In genomic region chr16:81447383-81448101, GRCh38 we compare ENCODE assay signal across 8 cellular contexts. TPM values are rescaled to one million over a fixed set of nuclear protein-coding genes. Genes with fewer than 3 reads are reported as not detected.
DNase-seq lines count a peak whose midpoint lies in the region; ATAC-seq and TF ChIP-seq lines count a peak whose summit lies in the region.

No MANE protein-coding gene starts in this region.

- peaks cover 15% of the 10 kb centered on the region for H3K36me3 Mint-ChIP-seq in type B pancreatic cell

- peaks cover 5% of the 10 kb centered on the region for H3K27me3 Mint-ChIP-seq in type B pancreatic cell

- DNase-seq in cardiac muscle cell (ENCODE audit: low read depth in 1 of 2, low spot score in 1 of 2) (peak in 1 of 2 donors; percentile 15), left cardiac atrium (no peak), adipocyte (ENCODE audit: low read depth) (no peak), left kidney (ENCODE audit: low read depth, low spot score) (peak; percentile 34), type B pancreatic cell (ENCODE audit: extremely low spot score, unreplicated experiment) (no peak)

- peaks cover 63% of the 10 kb centered on the region for H3K4me1 Mint-ChIP-seq in type B pancreatic cell (ENCODE audit: unreplicated experiment)

- peaks cover 27% of the 10 kb centered on the region for H3K4me1 ChIP-seq in cardiac muscle cell (ENCODE audit: low read depth)
- peaks cover 27% of the 10 kb centered on the region for H3K4me1 ChIP-seq in adipocyte (ENCODE audit: control insufficient read depth, insufficient read depth, low read length)

- intact Hi-C loops in left cardiac atrium (cut with DNase I) = no loop called here

- H3K9me3 ChIP-seq in cardiac muscle cell (ENCODE audit: low read depth) (no peaks in the 10 kb centered on the region), adipocyte (ENCODE audit: control insufficient read depth, low read length) (no peaks in the 10 kb centered on the region)

- TF ChIP-seq CTCF in cardiac muscle cell (IDR thresholded peaks at IDR 0.05; ENCODE audit: low read depth, low read length) (no peak), type B pancreatic cell (conservative IDR thresholded peaks at IDR 0.05) (no peak)

- peak overlapping the region; percentile 94 for H3K9ac ChIP-seq in adipocyte (ENCODE audit: low read length)

- H3K9me3 Mint-ChIP-seq in type B pancreatic cell = no peaks in the 10 kb centered on the region

- peak overlapping the region; percentile 96 for H3K4me3 Mint-ChIP-seq in type B pancreatic cell

- ATAC-seq in left cardiac atrium = no peak
- no peak for ATAC-seq in HG03108 (IDR thresholded peaks at IDR 0.05; ENCODE audit: unreplicated experiment)
- ATAC-seq in HG03469 (IDR thresholded peaks at IDR 0.05; ENCODE audit: unreplicated experiment) = no peak
- no peak for ATAC-seq in HG02885 (IDR thresholded peaks at IDR 0.05; ENCODE audit: poor library complexity, unreplicated experiment)

- H3K27ac ChIP-seq in cardiac muscle cell = peak overlapping the region; percentile 3

- H3K36me3 ChIP-seq in cardiac muscle cell (no peaks in the 10 kb centered on the region), adipocyte (ENCODE audit: control insufficient read depth, insufficient read depth, low read length, severe bottlenecking) (no peaks in the 10 kb centered on the region)

- peak overlapping the region; percentile 95 for H3K27ac Mint-ChIP-seq in type B pancreatic cell

- H3K4me3 ChIP-seq in cardiac muscle cell (no peak overlapping the region), adipocyte (ENCODE audit: low read length) (peak overlapping the region; percentile 97)

- no peaks in the 10 kb centered on the region for H3K27me3 ChIP-seq in cardiac muscle cell
- no peaks in the 10 kb centered on the region for H3K27me3 ChIP-seq in adipocyte (replicated peaks; ENCODE audit: control insufficient read depth, insufficient read depth, low read length)

RNA-seq across cellular contexts. Expression of gene CMIP, which starts 2.9 kb away (rescaled TPM):
- total RNA-seq in cardiac muscle cell (16.6 and 22.2 TPM in 2 replicates), left cardiac atrium (10 to 100 TPM; 18.1 to 34.9 TPM), type B pancreatic cell (ENCODE audit: low replicate concordance) (46.6 and 51.4 TPM in 2 replicates)
- 1.6 and 1.8 TPM in 2 replicates for polyA plus RNA-seq in cardiac muscle cell
